Comparison of ENCODE assay signal across 8 cellular contexts in the genomic region with DNA sequence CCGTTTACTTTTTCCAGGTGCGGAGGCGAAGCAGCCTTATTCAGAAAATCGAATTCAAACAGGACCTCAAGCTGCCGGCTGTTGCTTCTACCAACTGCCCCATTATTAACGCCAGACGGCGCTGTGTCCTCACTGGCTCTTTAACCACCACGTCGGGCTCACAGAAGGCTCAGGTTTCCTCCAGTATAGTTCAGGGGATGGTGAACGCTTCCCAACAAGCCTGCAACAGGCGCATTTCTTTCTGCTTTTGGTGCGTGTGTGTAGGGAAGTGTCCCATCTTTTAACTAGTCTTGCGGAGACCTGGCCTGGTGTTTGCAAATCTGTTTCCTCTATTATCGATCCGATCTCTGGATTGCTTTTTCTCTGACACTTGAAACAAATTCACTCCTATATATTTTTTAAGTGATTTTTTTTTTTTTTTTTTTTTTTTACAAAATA. TPM values are rescaled to one million over a fixed set of nuclear protein-coding genes. Genes with fewer than 3 reads are reported as not detected.
A peak's percentile ranks its signal among the peaks of the same experiment; 100 is the strongest.
DNase-seq lines count a peak whose midpoint lies in the region; ATAC-seq and TF ChIP-seq lines count a peak whose summit lies in the region.

No MANE protein-coding gene starts in this region.

- H3K4me3 Mint-ChIP-seq in natural killer cell, result peak overlapping the region; percentile 56
- H3K4me3 Mint-ChIP-seq in natural killer cell treated with Interleukin-12 subunit alpha and Interleukin-12 subunit beta and Interleukin-15 and Interleukin-18, amount 100 ng/mL, for 72 hours, result no peak overlapping the region
- no peak overlapping the region for H3K4me3 Mint-ChIP-seq in activated CD4-positive, alpha-beta T cell treated with anti-CD3 and anti-CD28 coated beads, Interleukin-2, amount 10 ng/mL, durations not matched to agents 7 days and 5 days

- H3K27me3 Mint-ChIP-seq in natural killer cell (ENCODE audit: low read depth in 2 of 2), result peaks cover 42 to 51% of the 10 kb centered on the region in 2 donors
- H3K27me3 Mint-ChIP-seq in natural killer cell treated with Interleukin-12 subunit alpha and Interleukin-12 subunit beta and Interleukin-15 and Interleukin-18, amount 100 ng/mL, for 72 hours, result peaks cover 31 to 49% of the 10 kb centered on the region in 2 donors
- peaks cover 64% of the 10 kb centered on the region for H3K27me3 Mint-ChIP-seq in activated CD4-positive, alpha-beta T cell treated with anti-CD3 and anti-CD28 coated beads, Interleukin-2, amount 10 ng/mL, durations not matched to agents 7 days and 5 days

- no peak overlapping the region for H3K27ac Mint-ChIP-seq in natural killer cell
- H3K27ac Mint-ChIP-seq in natural killer cell treated with Interleukin-12 subunit alpha and Interleukin-12 subunit beta and Interleukin-15 and Interleukin-18, amount 100 ng/mL, for 72 hours, result no peak overlapping the region
- no peak overlapping the region for H3K27ac Mint-ChIP-seq in activated CD4-positive, alpha-beta T cell treated with anti-CD3 and anti-CD28 coated beads, Interleukin-2, amount 10 ng/mL, durations not matched to agents 7 days and 5 days

- no peaks in the 10 kb centered on the region for H3K9me3 Mint-ChIP-seq in natural killer cell
- no peaks in the 10 kb centered on the region for H3K9me3 Mint-ChIP-seq in natural killer cell treated with Interleukin-12 subunit alpha and Interleukin-12 subunit beta and Interleukin-15 and Interleukin-18, amount 100 ng/mL, for 72 hours
- H3K9me3 Mint-ChIP-seq in activated CD4-positive, alpha-beta T cell treated with anti-CD3 and anti-CD28 coated beads, Interleukin-2, amount 10 ng/mL, durations not matched to agents 7 days and 5 days, result no peaks in the 10 kb centered on the region

- no peak overlapping the region for H3K4me3 ChIP-seq in lower leg skin (ENCODE audit: low read depth, poor library complexity, severe bottlenecking)

- intact Hi-C loops in natural killer cell (cut with micrococcal nuclease), result loop anchor here (2.0 to 5.0 kb wide), 2 partner anchors 61 to 280 kb away; no protein-coding TSS in a partner anchor
- intact Hi-C loops in lower leg skin (cut with DNase I; ENCODE audit: low total_unique reads), result no loop called here

- DNase-seq in natural killer cell, result peak; percentile 45
- no peak for DNase-seq in natural killer cell treated with Interleukin-12 subunit alpha and Interleukin-12 subunit beta and Interleukin-15 and Interleukin-18, amount 100 ng/mL, for 72 hours (ENCODE audit: low spot score)
- peak; percentile 98 for DNase-seq in NCI-H69 (lab: John Stamatoyannopoulos, UW)
- peak; percentile 64 for DNase-seq in activated CD4-positive, alpha-beta T cell treated with anti-CD3 and anti-CD28 coated beads, Interleukin-2, amount 10 ng/mL, durations not matched to agents 7 days and 5 days
- peak; percentile 85 for DNase-seq in dedifferentiated amniotic fluid mesenchymal stem cell (ENCODE audit: extremely low spot score)
- peak; percentile 85 to 95 for DNase-seq in lower leg skin (ENCODE audit: low spot score in 2 of 2)
- DNase-seq in stimulated activated CD4-positive, alpha-beta T cell treated with anti-CD3 and anti-CD28 coated beads, TNF-alpha, amount 100 ng/mL, for 4 hours (ENCODE audit: low read depth in 3 of 3), result peak; percentile 33 to 43 (median 35)

- no peaks in the 10 kb centered on the region for H3K36me3 Mint-ChIP-seq in natural killer cell
- no peaks in the 10 kb centered on the region for H3K36me3 Mint-ChIP-seq in natural killer cell treated with Interleukin-12 subunit alpha and Interleukin-12 subunit beta and Interleukin-15 and Interleukin-18, amount 100 ng/mL, for 72 hours
- H3K36me3 Mint-ChIP-seq in activated CD4-positive, alpha-beta T cell treated with anti-CD3 and anti-CD28 coated beads, Interleukin-2, amount 10 ng/mL, durations not matched to agents 7 days and 5 days (ENCODE audit: low read depth), result no peaks in the 10 kb centered on the region

- no peak for TF ChIP-seq POLR2A in lower leg skin (IDR thresholded peaks at IDR 0.05)

- CTCF ChIA-PET in activated CD4-positive, alpha-beta T cell treated with anti-CD3 and anti-CD28 coated beads, Interleukin-2, amount 10 ng/mL, durations not matched to agents 7 days and 5 days (lab: Charles Lee), result interaction anchor here (0.6 to 1.1 kb wide), 4 partner anchors 9 to 865 kb away, joined by 3 to 5 read pairs (median 4); no protein-coding TSS in a partner anchor

- TF ChIP-seq CTCF in natural killer cell (IDR thresholded peaks at IDR 0.05) (peak; percentile 62), lower leg skin (IDR thresholded peaks at IDR 0.05) (peak in 1 of 3 donors; percentile 66)

- ATAC-seq in natural killer cell, result peak; percentile 68 to 81 (median 75)
- ATAC-seq in natural killer cell treated with Interleukin-12 subunit alpha and Interleukin-12 subunit beta and Interleukin-15 and Interleukin-18, amount 100 ng/mL, for 72 hours, result no peak
- ATAC-seq in HG03520 (IDR thresholded peaks at IDR 0.05; ENCODE audit: unreplicated experiment), result peak; percentile 48

- WGBS in lower leg skin, 2 donors, result 3% methylated on average over 16 of the region's 16 CpGs

- POLR2A ChIA-PET in activated CD4-positive, alpha-beta T cell treated with anti-CD3 and anti-CD28 coated beads, Interleukin-2, amount 10 ng/mL, durations not matched to agents 7 days and 5 days (lab: Charles Lee), result interaction anchor here (0.6 kb wide), 1 partner anchor 115 kb away, joined by 3 read pairs; no protein-coding TSS in a partner anchor

- H3K4me1 Mint-ChIP-seq in natural killer cell, result peaks cover 6 to 17% of the 10 kb centered on the region in 2 donors
- peaks cover 4 to 9% of the 10 kb centered on the region in 2 donors for H3K4me1 Mint-ChIP-seq in natural killer cell treated with Interleukin-12 subunit alpha and Interleukin-12 subunit beta and Interleukin-15 and Interleukin-18, amount 100 ng/mL, for 72 hours (ENCODE audit: low read depth in 2 of 2)
- peaks cover 19% of the 10 kb centered on the region for H3K4me1 Mint-ChIP-seq in activated CD4-positive, alpha-beta T cell treated with anti-CD3 and anti-CD28 coated beads, Interleukin-2, amount 10 ng/mL, durations not matched to agents 7 days and 5 days

RNA-seq across cellular contexts. Expression of a gene that starts 0.8 kb away (rescaled TPM):
- total RNA-seq in natural killer cell (not detected), lower leg skin (1 to 10 TPM; 1.0 to 6.6 (median 3.4) TPM)
- total RNA-seq in natural killer cell treated with Interleukin-12 subunit alpha and Interleukin-12 subunit beta and Interleukin-15 and Interleukin-18, amount 100 ng/mL, for 72 hours, result not detected
- not detected for total RNA-seq in activated CD4-positive, alpha-beta T cell treated with anti-CD3 and anti-CD28 coated beads, Interleukin-2, amount 10 ng/mL, durations not matched to agents 7 days and 5 days

Comparison
In these comparisons a context has a peak if more than half of its experiments do, and no peak if none do; other contexts are left out.
1. ATAC-seq: peak in natural killer cell (3 of 3) and HG03520 (single experiment); none in natural killer cell treated with Interleukin-12 subunit alpha and Interleukin-12 subunit beta and Interleukin-15 and Interleukin-18, amount 100 ng/mL, for 72 hours (0 of 2).